Comparison of ENCODE assay signal across 13 cellular contexts in genomic region chr20:38987777-38988176, GRCh38. TPM values are rescaled to one million over a fixed set of nuclear protein-coding genes. Genes with fewer than 3 reads are reported as not detected.
DNase-seq lines count a peak whose midpoint lies in the region; ATAC-seq and FAIRE-seq lines count a peak whose summit lies in the region.
"Had no signal": no experiment of that assay in that cellular context is flagged by ENCODE, and none has a peak within 500 bp of the region (broad histone marks: within the 10 kb centered on the region; RNA-seq: fewer than 3 reads in every experiment).

No MANE protein-coding gene starts in this region.

- peaks cover 17% of the 10 kb centered on the region for H3K36me3 Mint-ChIP-seq in activated T-helper 1 cell treated with anti-CD3 and anti-CD28 coated beads, Interleukin-12 subunit alpha, Interleukin-12 subunit beta, Interleukin-2, Interleukin-4 antibody, amounts not matched to agents 30 ng/mL and 10 ng/mL and 1 ng/mL, durations not matched to agents 14 hours and 24 hours and 36 hours (ENCODE audit: low read depth)

- peak overlapping the region; percentile 60 for H3K27ac Mint-ChIP-seq in activated T-helper 1 cell treated with anti-CD3 and anti-CD28 coated beads, Interleukin-12 subunit alpha, Interleukin-12 subunit beta, Interleukin-2, Interleukin-4 antibody, amounts not matched to agents 30 ng/mL and 10 ng/mL and 1 ng/mL, durations not matched to agents 14 hours and 24 hours and 36 hours

- H3K4me3 Mint-ChIP-seq in activated T-helper 1 cell treated with anti-CD3 and anti-CD28 coated beads, Interleukin-12 subunit alpha, Interleukin-12 subunit beta, Interleukin-2, Interleukin-4 antibody, amounts not matched to agents 30 ng/mL and 10 ng/mL and 1 ng/mL, durations not matched to agents 14 hours and 24 hours and 36 hours: peak overlapping the region; percentile 3

- H3K9me3 Mint-ChIP-seq in activated T-helper 1 cell treated with anti-CD3 and anti-CD28 coated beads, Interleukin-12 subunit alpha, Interleukin-12 subunit beta, Interleukin-2, Interleukin-4 antibody, amounts not matched to agents 30 ng/mL and 10 ng/mL and 1 ng/mL, durations not matched to agents 14 hours and 24 hours and 36 hours: no peaks in the 10 kb centered on the region

- no peak for FAIRE-seq in frontal cortex (lab: Jason Lieb, UNC)

- H3K4me1 Mint-ChIP-seq in activated T-helper 1 cell treated with anti-CD3 and anti-CD28 coated beads, Interleukin-12 subunit alpha, Interleukin-12 subunit beta, Interleukin-2, Interleukin-4 antibody, amounts not matched to agents 30 ng/mL and 10 ng/mL and 1 ng/mL, durations not matched to agents 14 hours and 24 hours and 36 hours (ENCODE audit: low read depth): peaks cover 18% of the 10 kb centered on the region

- no peak for DNase-seq in activated T-helper 1 cell treated with anti-CD3 and anti-CD28 coated beads, Interleukin-12 subunit alpha, Interleukin-12 subunit beta, Interleukin-2, Interleukin-4 antibody, amounts not matched to agents 30 ng/mL and 10 ng/mL and 1 ng/mL, durations not matched to agents 14 hours and 24 hours and 36 hours (ENCODE audit: low spot score)
- DNase-seq in putamen (ENCODE audit: low spot score) (no peak), frontal cortex (ENCODE audit: low spot score in 2 of 2) (no peak)
- DNase-seq in activated CD4-positive, alpha-beta T cell treated with anti-CD3 and anti-CD28 coated beads, Interleukin-2, amount 50 U/mL, for 4 hours: no peak
- DNase-seq: anterior cingulate cortex, HCEC 1CT, NCI-H1048, retina had no signal

- peak; percentile 85 for ATAC-seq in GM18498 (IDR thresholded peaks at IDR 0.05; ENCODE audit: unreplicated experiment)
- ATAC-seq in GM19452 (IDR thresholded peaks at IDR 0.05; ENCODE audit: unreplicated experiment): peak; percentile 87
- peak; percentile 67 for ATAC-seq in HG02973 (IDR thresholded peaks at IDR 0.05; ENCODE audit: unreplicated experiment)
- ATAC-seq in HG03469 (IDR thresholded peaks at IDR 0.05; ENCODE audit: unreplicated experiment): no peak
- ATAC-seq: esophagus mucosa had no signal

- H3K27me3 Mint-ChIP-seq in activated T-helper 1 cell treated with anti-CD3 and anti-CD28 coated beads, Interleukin-12 subunit alpha, Interleukin-12 subunit beta, Interleukin-2, Interleukin-4 antibody, amounts not matched to agents 30 ng/mL and 10 ng/mL and 1 ng/mL, durations not matched to agents 14 hours and 24 hours and 36 hours (ENCODE audit: insufficient read depth): no peaks in the 10 kb centered on the region

- intact Hi-C loops in activated T-helper 1 cell treated with anti-CD3 and anti-CD28 coated beads, Interleukin-12 subunit alpha, Interleukin-12 subunit beta, Interleukin-2, Interleukin-4 antibody, amounts not matched to agents 30 ng/mL and 10 ng/mL and 1 ng/mL, durations not matched to agents 14 hours and 24 hours and 36 hours (cut with micrococcal nuclease): no loop called here

RNA-seq across cellular contexts. Expression of gene DHX35, which starts 25.6 kb away (rescaled TPM):
- total RNA-seq in activated T-helper 1 cell treated with anti-CD3 and anti-CD28 coated beads, Interleukin-12 subunit alpha, Interleukin-12 subunit beta, Interleukin-2, Interleukin-4 antibody, amounts not matched to agents 30 ng/mL and 10 ng/mL and 1 ng/mL, durations not matched to agents 14 hours and 24 hours and 36 hours: 17.2 and 17.3 TPM in 2 replicates
- total RNA-seq in frontal cortex: 15.5 TPM
